Comparison of ENCODE assay signal across 18 cellular contexts in genomic region chr11:12826441-12826840, GRCh38.
"Had no signal": no experiment of that assay in that cellular context is flagged by ENCODE, and none has a peak within 500 bp of the region (broad histone marks: within the 10 kb centered on the region; RNA-seq: fewer than 3 reads in every experiment).

No MANE protein-coding gene starts in this region.

- ATAC-seq: natural killer cell, pancreas had no signal

- H3K36me3 ChIP-seq: esophagus squamous epithelium, neutrophil, pancreas, thyroid gland, uterus had no signal

- H3K4me3 ChIP-seq: esophagus squamous epithelium, pancreas, thyroid gland, uterus had no signal

- H3K27me3 ChIP-seq: esophagus squamous epithelium, pancreas, thyroid gland, uterus had no signal

- H3K4me1 ChIP-seq: uterus had no signal

- H3K9me3 ChIP-seq: esophagus squamous epithelium, neutrophil, pancreas, thyroid gland, uterus had no signal

- DNase-seq: activated CD4-positive, alpha-beta T cell treated with anti-CD3 and anti-CD28 coated beads, Interleukin-2, amount 50 U/mL, for 1 hour; activated CD4-positive, CD25-positive, alpha-beta regulatory T cell treated with anti-CD3 and anti-CD28 coated beads, Interleukin-2, amount 50 U/mL, for 72 hours; activated CD8-positive, alpha-beta memory T cell treated with anti-CD3 and anti-CD28 coated beads for 24 hours; activated gamma-delta T cell treated with Interleukin-2 at 50 U/mL for 16 hours; amniotic stem cell; dermis blood vessel endothelial cell; effector memory CD4-positive, alpha-beta T cell; esophagus squamous epithelium; mesenchymal stem cell; natural killer cell; pancreas; stimulated activated CD4-positive, alpha-beta T cell treated with anti-CD3 and anti-CD28 coated beads, Interleukin-1b, Interleukin-23, amount 100 ng/mL, for 48 hours; stimulated activated naive CD4-positive, alpha-beta T cell treated with Interleukin-2 at 50 U/mL for 16 hours; T-helper 1 cell; T-helper 9 cell; thyroid gland; uterus had no signal

- H3K27ac ChIP-seq: neutrophil, uterus had no signal
